In the genomic region with DNA sequence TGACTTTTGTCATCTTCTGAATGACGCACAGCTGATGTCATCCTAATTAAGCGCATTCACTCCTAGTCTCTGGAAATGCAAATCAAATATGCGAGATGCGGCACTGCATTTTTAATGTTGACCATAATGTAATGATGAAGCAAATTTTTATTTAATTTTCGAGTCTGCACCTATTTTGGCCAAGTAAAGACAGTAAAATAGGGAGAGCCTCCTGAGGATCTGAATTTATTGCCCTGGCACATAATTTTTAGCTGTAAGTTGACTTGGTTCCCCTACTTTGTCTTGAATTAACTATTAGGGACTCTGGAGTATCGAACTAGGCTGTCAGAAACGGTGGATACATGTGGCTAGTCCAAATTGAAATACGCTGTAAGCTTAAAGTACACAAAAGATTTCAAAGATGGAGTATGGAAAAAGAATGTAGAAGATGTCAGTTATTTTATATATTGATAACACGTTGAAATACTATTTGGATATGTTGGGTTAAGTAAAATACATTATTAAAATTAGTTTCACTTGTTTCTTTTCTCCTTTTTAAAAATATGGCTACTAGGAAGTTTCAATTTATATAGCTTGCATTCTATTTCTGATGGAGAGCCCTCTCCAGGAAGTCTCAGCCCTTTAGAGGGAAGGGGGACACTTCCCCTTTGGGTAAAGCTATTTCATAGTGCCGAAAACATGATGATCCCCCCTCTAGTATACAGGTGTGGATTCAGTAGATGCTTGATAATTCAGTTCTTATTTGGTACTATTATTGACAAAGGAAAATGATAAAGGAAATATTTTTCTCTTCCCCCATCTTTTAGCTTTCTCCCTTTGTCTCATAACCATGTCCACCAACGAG, we compare ENCODE assay signal across 7 cellular contexts. TPM values are rescaled to one million over a fixed set of nuclear protein-coding genes. Genes with fewer than 3 reads are reported as not detected.
A peak's percentile ranks its signal among the peaks of the same experiment; 100 is the strongest.
DNase-seq lines count a peak whose midpoint lies in the region; ATAC-seq, FAIRE-seq and TF ChIP-seq lines count a peak whose summit lies in the region.

No MANE protein-coding gene starts in this region.

- H3K4me2 ChIP-seq in PC-3 (ENCODE audit: low read length): peak overlapping the region; percentile 93

- peak overlapping the region; percentile 72 for H2AFZ ChIP-seq in PC-3 (ENCODE audit: low read length)

- TF ChIP-seq CTCF in PC-3 (conservative IDR thresholded peaks at IDR 0.05; ENCODE audit: low read depth, low read length) (no peak), pancreas (IDR thresholded peaks at IDR 0.05) (no peak)

- H3K4me3 ChIP-seq in H7 (ENCODE audit: insufficient read depth, low read depth, low read length) (peak overlapping the region; percentile 100), PC-3 (ENCODE audit: low read length) (peak overlapping the region; percentile 97), esophagus (ENCODE audit: low read depth in 1 of 2, low read length in 2 of 2) (peak overlapping the region; percentile 79 to 88), pancreas (peak overlapping the region; percentile 62 to 93 (median 87))

- CTCF ChIA-PET in PC-3 (lab: Charles Lee): no interaction called here

- ATAC-seq in PC-3 (no peak), pancreas (no peak), HG03469 (IDR thresholded peaks at IDR 0.05; ENCODE audit: unreplicated experiment) (no peak), HG03097 (IDR thresholded peaks at IDR 0.05; ENCODE audit: low FRiP score, unreplicated experiment) (no peak)

- H3K27ac ChIP-seq in PC-3 (ENCODE audit: low read length) (peak overlapping the region; percentile 66), esophagus (ENCODE audit: low read depth in 2 of 2, low read length in 1 of 2) (peak overlapping the region in 1 of 2 donors; percentile 78), pancreas (no peak overlapping the region)

- WGBS in esophagus, 2 donors: 11 to 15% methylated on average over 11 of the region's 11 CpGs
- 23 to 26% methylated on average over 11 of the region's 11 CpGs for WGBS in pancreas, 2 donors

- no peaks in the 10 kb centered on the region for H3K9me3 ChIP-seq in PC-3 (ENCODE audit: low read length)
- H3K9me3 ChIP-seq in esophagus (ENCODE audit: control insufficient read depth in 2 of 2, insufficient read depth in 1 of 2, low read depth in 1 of 2, low read length in 1 of 2): no peaks in the 10 kb centered on the region
- no peaks in the 10 kb centered on the region for H3K9me3 ChIP-seq in pancreas

- no peak for FAIRE-seq in pancreas (lab: Jason Lieb, UNC)

- H3K79me2 ChIP-seq in PC-3 (ENCODE audit: low read length): peaks cover 56% of the 10 kb centered on the region

- intact Hi-C loops in PC-3 (cut with micrococcal nuclease) (loop anchor here (5.0 kb wide), 3 partner anchors 44 to 421 kb away; a partner anchor contains a TSS), pancreas (cut with DNase I) (loop anchor here in 1 of 3 donors (10.0 kb wide), 1 partner anchor 72 kb away; no protein-coding TSS in a partner anchor)

- peak overlapping the region; percentile 98 for H3K9ac ChIP-seq in PC-3 (ENCODE audit: low read length)

- H3F3A ChIP-seq in PC-3 (ENCODE audit: low read length, unreplicated experiment): peaks cover 9% of the 10 kb centered on the region

- peaks cover 46% of the 10 kb centered on the region for H4K20me1 ChIP-seq in PC-3 (ENCODE audit: low read length)

- TSS peak; percentile 59 for BruUV-seq in PC-3 (replicated peaks; lab: Mats Ljungman, UMichigan)

- peaks cover 28% of the 10 kb centered on the region for H3K36me3 ChIP-seq in H7 (replicated peaks; ENCODE audit: control insufficient read depth, insufficient read depth, low read length)
- H3K36me3 ChIP-seq in PC-3 (ENCODE audit: low read depth, low read length): peaks cover 50% of the 10 kb centered on the region
- peaks cover 3 to 5% of the 10 kb centered on the region in 2 donors for H3K36me3 ChIP-seq in esophagus (ENCODE audit: control insufficient read depth in 2 of 2, insufficient read depth in 2 of 2, low read length in 1 of 2)
- H3K36me3 ChIP-seq in pancreas: peaks cover 0 to 2% (median 0%) of the 10 kb centered on the region in 3 donors

- POLR2A ChIA-PET in PC-3 (lab: Charles Lee; ENCODE audit: unreplicated experiment): interaction anchor here (0.7 kb wide), 1 partner anchor 32 kb away, joined by 3 read pairs; no protein-coding TSS in a partner anchor

- no peaks in the 10 kb centered on the region for H3K9me2 ChIP-seq in PC-3 (replicated peaks; ENCODE audit: low read length)

- DNase-seq in H7 (no peak), PC-3 (no peak), pancreas (no peak), kidney tubule cell (ENCODE audit: low spot score) (no peak)

- H3K4me1 ChIP-seq in PC-3 (ENCODE audit: insufficient read depth, low read length): peaks cover 24% of the 10 kb centered on the region
- H3K4me1 ChIP-seq in esophagus (ENCODE audit: control insufficient read depth in 2 of 2, insufficient read depth in 2 of 2, low read length in 1 of 2): no peaks in the 10 kb centered on the region
- peaks cover 0 to 8% (median 4%) of the 10 kb centered on the region in 3 donors for H3K4me1 ChIP-seq in pancreas

- H3K27me3 ChIP-seq in H7 (ENCODE audit: control insufficient read depth, insufficient read depth, low read length) (no peaks in the 10 kb centered on the region), PC-3 (ENCODE audit: low read length) (no peaks in the 10 kb centered on the region), esophagus (ENCODE audit: control insufficient read depth in 1 of 2, insufficient read depth in 2 of 2, low read length in 2 of 2) (no peaks in the 10 kb centered on the region), pancreas (no peaks in the 10 kb centered on the region)

RNA-seq across cellular contexts. Expression of a gene that starts 1.0 kb away (rescaled TPM):
- total RNA-seq in H7 (2014; rRNA removed; shearing (Covaris generic)): 390 and 410 TPM in 2 replicates
- total RNA-seq in PC-3 (2014; rRNA removed): 223 and 288 TPM in 2 replicates
- 10 to 100 TPM; 16.1 to 49.4 TPM for polyA plus RNA-seq in esophagus
- 10 to 100 TPM in 2 of 6 donors, 1 to 10 TPM in 4; 3.3 to 10.5 (median 5.7) TPM for total RNA-seq in pancreas
- 1 to 10 TPM; 4.4 to 7.4 TPM for polyA plus RNA-seq in pancreas

RNA-seq across cellular contexts. Expression of a gene that starts 40.3 kb away (rescaled TPM):
- 55.8 and 57.0 TPM in 2 replicates for total RNA-seq in H7 (2014; rRNA removed; shearing (Covaris generic))
- total RNA-seq in PC-3 (2014; rRNA removed) (13.2 and 25.3 TPM in 2 replicates), pancreas (1 to 10 TPM; 3.0 to 8.7 (median 5.5) TPM)
- polyA plus RNA-seq in esophagus (1 to 10 TPM; 7.5 to 8.6 TPM), pancreas (1 to 10 TPM; 4.8 to 7.5 TPM)

Comparison
In these comparisons a context has a peak if more than half of its experiments do, and no peak if none do; other contexts are left out.
1. RNA of a gene that starts 1.0 kb away (total RNA-seq): 390 to 410 TPM in H7 and 223 to 288 TPM in PC-3; 3.3 to 10.5 TPM in pancreas; every median in the first group is over 10 times any median in the second.
2. Peak in every context shown above with its lines, with median percentiles within 50 percentile points of each other: H3K4me3 ChIP-seq.